In genomic region chrX:119118780-119119395, GRCh38 we compare ENCODE assay signal across 8 cellular contexts.
DNase-seq lines count a peak whose midpoint lies in the region; ATAC-seq lines count a peak whose summit lies in the region.

No MANE protein-coding gene starts in this region.

- DNase-seq in COR-L47 (lab: John Stamatoyannopoulos, UW): peak; percentile 9
- peak; percentile 14 for DNase-seq in HS-27A (ENCODE audit: low read depth)
- peak; percentile 35 for DNase-seq in SW480 (ENCODE audit: low spot score)
- peak; percentile 58 for DNase-seq in astrocyte of the hippocampus (ENCODE audit: low read depth, low spot score)
- DNase-seq in iPS-NIHi7 (ENCODE audit: extremely low spot score): peak; percentile 64
- DNase-seq in stimulated activated CD4-positive, alpha-beta T cell treated with anti-CD3 and anti-CD28 coated beads, Interleukin-1b, Interleukin-23, amount 100 ng/mL, for 48 hours: peak; percentile 36
- DNase-seq in cerebellar nuclear complex (lab: John Stamatoyannopoulos, UW): no peak

- ATAC-seq in GM19328 (IDR thresholded peaks at IDR 0.05; ENCODE audit: unreplicated experiment): peak; percentile 87

Comparison
In these comparisons a context has a peak if more than half of its experiments do, and no peak if none do; other contexts are left out.
1. DNase-seq: peak in COR-L47 (single experiment), HS-27A (single experiment), SW480 (single experiment), astrocyte of the hippocampus (single experiment), iPS-NIHi7 (single experiment) and stimulated activated CD4-positive, alpha-beta T cell treated with anti-CD3 and anti-CD28 coated beads, Interleukin-1b, Interleukin-23, amount 100 ng/mL, for 48 hours (single experiment); none in cerebellar nuclear complex (0 of 2).